8 cellular contexts compared by ENCODE assay signal in the genomic region with DNA sequence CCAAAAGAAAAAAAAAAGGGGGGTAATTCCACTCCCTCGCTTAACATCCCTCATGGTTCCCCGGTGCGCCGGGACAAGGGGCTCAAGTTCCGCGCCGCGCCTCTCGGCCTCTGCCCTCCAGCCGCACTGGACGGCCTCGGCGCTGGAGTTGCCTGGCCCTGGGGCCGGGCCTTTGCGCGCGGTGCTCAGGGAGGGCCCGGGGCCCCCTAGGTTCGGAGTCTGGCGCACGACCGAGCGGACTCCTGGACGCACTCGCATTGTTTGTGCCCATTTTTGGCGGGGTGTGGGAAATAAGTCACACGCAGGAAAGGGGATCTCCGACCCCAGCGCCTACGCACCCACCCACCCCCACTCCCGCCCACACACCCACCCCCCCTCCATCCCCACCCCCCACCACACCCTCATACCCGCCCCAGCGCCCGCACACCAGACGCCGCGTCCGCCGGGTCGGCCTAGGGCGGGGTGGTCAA. TPM values are rescaled to one million over a fixed set of nuclear protein-coding genes. Genes with fewer than 3 reads are reported as not detected.
DNase-seq lines count a peak whose midpoint lies in the region; ATAC-seq and TF ChIP-seq lines count a peak whose summit lies in the region.

No MANE protein-coding gene starts in this region.

- H3K9me3 ChIP-seq in iPS-18c (ENCODE audit: control insufficient read depth, insufficient read depth, low read length): peaks cover 2% of the 10 kb centered on the region
- H3K9me3 ChIP-seq in spleen: no peaks in the 10 kb centered on the region

- peak; percentile 43 for DNase-seq in activated naive CD4-positive, alpha-beta T cell treated with anti-CD3 and anti-CD28 coated beads for 36 hours
- no peak for DNase-seq in activated naive CD4-positive, alpha-beta T cell treated with Interleukin-2 at 50 U/mL for 16 hours
- peak; percentile 66 for DNase-seq in NCI-H748 (lab: John Stamatoyannopoulos, UW; ENCODE audit: unreplicated experiment)
- peak; percentile 63 for DNase-seq in astrocyte of the hippocampus (ENCODE audit: low read depth, low spot score)
- peak; percentile 88 for DNase-seq in spleen
- no peak for DNase-seq in SK-N-DZ (ENCODE audit: low spot score)

- TF ChIP-seq CTCF in spleen (IDR thresholded peaks at IDR 0.05 in 8 of 11, conservative IDR thresholded peaks at IDR 0.05 in 3 of 11): no peak

- TF ChIP-seq POLR2A in spleen (IDR thresholded peaks at IDR 0.05): no peak

- ATAC-seq in HG02623 (IDR thresholded peaks at IDR 0.05; ENCODE audit: unreplicated experiment): peak; percentile 31

- peak overlapping the region; percentile 97 for H3K27ac Mint-ChIP-seq in activated naive CD4-positive, alpha-beta T cell treated with anti-CD3 and anti-CD28 coated beads for 36 hours

- peaks cover 37% of the 10 kb centered on the region for H3K4me1 Mint-ChIP-seq in activated naive CD4-positive, alpha-beta T cell treated with anti-CD3 and anti-CD28 coated beads for 36 hours (ENCODE audit: low read depth)

- peak overlapping the region; percentile 92 for H3K4me3 Mint-ChIP-seq in activated naive CD4-positive, alpha-beta T cell treated with anti-CD3 and anti-CD28 coated beads for 36 hours

- H3K27me3 ChIP-seq in spleen (replicated peaks in 1 of 7): no peaks in the 10 kb centered on the region

- peak overlapping the region; percentile 89 to 95 (median 94) for H3K27ac ChIP-seq in spleen

- H3K36me3 ChIP-seq in spleen: peaks cover 7 to 74% (median 68%) of the 10 kb centered on the region in 6 donors

- H3K4me3 ChIP-seq in iPS-18c (ENCODE audit: insufficient read depth, low read depth, low read length) (peak overlapping the region; percentile 99), spleen (peak overlapping the region; percentile 66 to 100 (median 88))

- intact Hi-C loops in activated naive CD4-positive, alpha-beta T cell treated with anti-CD3 and anti-CD28 coated beads for 36 hours (cut with micrococcal nuclease): no loop called here
- intact Hi-C loops in spleen (cut with DNase I; ENCODE audit: low total_unique reads): no loop called here

- no peaks in the 10 kb centered on the region for H3K27me3 Mint-ChIP-seq in activated naive CD4-positive, alpha-beta T cell treated with anti-CD3 and anti-CD28 coated beads for 36 hours (ENCODE audit: low read depth)

- no peaks in the 10 kb centered on the region for H3K9me3 Mint-ChIP-seq in activated naive CD4-positive, alpha-beta T cell treated with anti-CD3 and anti-CD28 coated beads for 36 hours

- CTCF ChIA-PET in activated naive CD4-positive, alpha-beta T cell treated with anti-CD3 and anti-CD28 coated beads for 36 hours (lab: Charles Lee): interaction anchor here (1.1 to 1.6 kb wide), 2 partner anchors 8 to 23 kb away, joined by 3 to 4 read pairs; no protein-coding TSS in a partner anchor

- WGBS in spleen, 5 donors: 0 to 1% (median 0%) methylated on average over 29 to 41 of the region's 41 CpGs

- H3K4me1 ChIP-seq in spleen: peaks cover 20 to 82% (median 43%) of the 10 kb centered on the region in 6 donors

- peaks cover 55% of the 10 kb centered on the region for H3K36me3 Mint-ChIP-seq in activated naive CD4-positive, alpha-beta T cell treated with anti-CD3 and anti-CD28 coated beads for 36 hours (ENCODE audit: low read depth)

RNA-seq across cellular contexts. Expression of gene MED22, which starts 0.4 kb away (rescaled TPM):
- total RNA-seq in activated naive CD4-positive, alpha-beta T cell treated with anti-CD3 and anti-CD28 coated beads for 36 hours: 10 to 100 TPM; 18.4 to 21.5 TPM
- total RNA-seq in spleen: 10 to 100 TPM; 26.4 to 33.7 (median 30.0) TPM
- polyA plus RNA-seq in spleen: 10 to 100 TPM; 13.3 to 23.1 (median 18.8) TPM
- polyA plus RNA-seq in SK-N-DZ (2014; cell fraction: cytosol; rRNA removed): 53.3 and 56.1 TPM in 2 replicates
- 84.4 and 89.6 TPM in 2 replicates for polyA plus RNA-seq in SK-N-DZ (2014; cell fraction: nucleus; rRNA removed)

RNA-seq across cellular contexts. Expression of gene RPL7A, which starts 0.5 kb away (rescaled TPM):
- total RNA-seq in activated naive CD4-positive, alpha-beta T cell treated with anti-CD3 and anti-CD28 coated beads for 36 hours: 1,000 to 10,000 TPM; 3,985 to 4,111 TPM
- total RNA-seq in spleen: 1,000 to 10,000 TPM; 1,381 to 1,842 (median 1,641) TPM
- 1,000 to 10,000 TPM; 3,611 to 6,342 (median 5,850) TPM for polyA plus RNA-seq in spleen
- 3,794 and 4,325 TPM in 2 replicates for polyA plus RNA-seq in SK-N-DZ (2014; cell fraction: cytosol; rRNA removed)
- polyA plus RNA-seq in SK-N-DZ (2014; cell fraction: nucleus; rRNA removed): 2,303 and 2,962 TPM in 2 replicates

RNA-seq across cellular contexts. Expression of gene SURF1, which starts 8.7 kb away (rescaled TPM):
- 10 to 100 TPM; 24.9 to 27.8 TPM for total RNA-seq in activated naive CD4-positive, alpha-beta T cell treated with anti-CD3 and anti-CD28 coated beads for 36 hours
- 10 to 100 TPM; 31.4 to 37.7 (median 35.6) TPM for total RNA-seq in spleen
- 10 to 100 TPM; 72.0 to 75.6 (median 72.5) TPM for polyA plus RNA-seq in spleen
- polyA plus RNA-seq in SK-N-DZ (2014; cell fraction: cytosol; rRNA removed): 14.1 and 21.0 TPM in 2 replicates
- 32.0 and 33.8 TPM in 2 replicates for polyA plus RNA-seq in SK-N-DZ (2014; cell fraction: nucleus; rRNA removed)

RNA-seq across cellular contexts. Expression of gene SURF2, which starts 8.8 kb away (rescaled TPM):
- 10 to 100 TPM; 15.0 to 16.2 TPM for total RNA-seq in activated naive CD4-positive, alpha-beta T cell treated with anti-CD3 and anti-CD28 coated beads for 36 hours
- total RNA-seq in spleen: 10 to 100 TPM in 5 of 7 donors, 1 to 10 TPM in 2; 6.5 to 19.9 (median 12.4) TPM
- 10 to 100 TPM; 31.4 to 32.6 (median 31.5) TPM for polyA plus RNA-seq in spleen
- 27.7 and 154 TPM in 2 replicates for polyA plus RNA-seq in SK-N-DZ (2014; cell fraction: cytosol; rRNA removed)
- 15.5 and 28.1 TPM in 2 replicates for polyA plus RNA-seq in SK-N-DZ (2014; cell fraction: nucleus; rRNA removed)

RNA-seq across cellular contexts. Expression of gene SURF6, which starts 11.6 kb away (rescaled TPM):
- total RNA-seq in activated naive CD4-positive, alpha-beta T cell treated with anti-CD3 and anti-CD28 coated beads for 36 hours: 10 to 100 TPM; 13.6 to 13.8 TPM
- 10 to 100 TPM; 13.2 to 20.0 (median 17.0) TPM for total RNA-seq in spleen
- 10 to 100 TPM; 13.2 to 28.6 (median 17.4) TPM for polyA plus RNA-seq in spleen
- 10.4 and 34.6 TPM in 2 replicates for polyA plus RNA-seq in SK-N-DZ (2014; cell fraction: cytosol; rRNA removed)
- polyA plus RNA-seq in SK-N-DZ (2014; cell fraction: nucleus; rRNA removed): 22.5 and 30.9 TPM in 2 replicates

Comparison
In these comparisons a context has a peak if more than half of its experiments do, and no peak if none do; other contexts are left out.
1. DNase-seq: peak in activated naive CD4-positive, alpha-beta T cell treated with anti-CD3 and anti-CD28 coated beads for 36 hours (single experiment), NCI-H748 (single experiment), astrocyte of the hippocampus (single experiment) and spleen (single experiment); none in activated naive CD4-positive, alpha-beta T cell treated with Interleukin-2 at 50 U/mL for 16 hours (single experiment) and SK-N-DZ (single experiment).